ENCODE assay signal across 12 cellular contexts in genomic region chr21:17269760-17270159, GRCh38.
"Had no signal": no experiment of that assay in that cellular context is flagged by ENCODE, and none has a peak within 500 bp of the region (broad histone marks: within the 10 kb centered on the region; RNA-seq: fewer than 3 reads in every experiment).

No MANE protein-coding gene starts in this region.

- H3K27me3 ChIP-seq: colonic mucosa, spleen, transverse colon had no signal

- H3K36me3 ChIP-seq: colonic mucosa, spleen, thoracic aorta, transverse colon had no signal

- H3K9me3 ChIP-seq: colonic mucosa, mucosa of descending colon, thoracic aorta, transverse colon had no signal

- H3K4me3 ChIP-seq: colonic mucosa, mucosa of descending colon, spleen, thoracic aorta, transverse colon had no signal

- H3K4me1 ChIP-seq: colonic mucosa, spleen, transverse colon had no signal

- DNase-seq: colonic mucosa; endodermal cell; kidney; naive thymus-derived CD8-positive, alpha-beta T cell; spleen; stimulated activated CD4-positive, alpha-beta T cell treated with anti-CD3 and anti-CD28 coated beads, Interleukin-15, amount 100 ng/mL, for 24 hours; stimulated activated CD4-positive, alpha-beta T cell treated with anti-CD3 and anti-CD28 coated beads, Interleukin-1b, Interleukin-23, amount 100 ng/mL, for 48 hours; stimulated activated CD4-positive, alpha-beta T cell treated with anti-CD3 and anti-CD28 coated beads, Interleukin-4, amount 100 ng/mL, for 24 hours; transverse colon had no signal

- H3K27ac ChIP-seq: colonic mucosa, spleen, thoracic aorta, transverse colon had no signal

- ATAC-seq: mucosa of descending colon; naive thymus-derived CD8-positive, alpha-beta T cell; stimulated activated memory B cell treated with anti-CD40 and anti-IgM and Interleukin-4, amounts not matched to agents 10 μg/mL and 1 μg/mL and 100 μg/mL, for 72 hours had no signal
